In the genomic region with DNA sequence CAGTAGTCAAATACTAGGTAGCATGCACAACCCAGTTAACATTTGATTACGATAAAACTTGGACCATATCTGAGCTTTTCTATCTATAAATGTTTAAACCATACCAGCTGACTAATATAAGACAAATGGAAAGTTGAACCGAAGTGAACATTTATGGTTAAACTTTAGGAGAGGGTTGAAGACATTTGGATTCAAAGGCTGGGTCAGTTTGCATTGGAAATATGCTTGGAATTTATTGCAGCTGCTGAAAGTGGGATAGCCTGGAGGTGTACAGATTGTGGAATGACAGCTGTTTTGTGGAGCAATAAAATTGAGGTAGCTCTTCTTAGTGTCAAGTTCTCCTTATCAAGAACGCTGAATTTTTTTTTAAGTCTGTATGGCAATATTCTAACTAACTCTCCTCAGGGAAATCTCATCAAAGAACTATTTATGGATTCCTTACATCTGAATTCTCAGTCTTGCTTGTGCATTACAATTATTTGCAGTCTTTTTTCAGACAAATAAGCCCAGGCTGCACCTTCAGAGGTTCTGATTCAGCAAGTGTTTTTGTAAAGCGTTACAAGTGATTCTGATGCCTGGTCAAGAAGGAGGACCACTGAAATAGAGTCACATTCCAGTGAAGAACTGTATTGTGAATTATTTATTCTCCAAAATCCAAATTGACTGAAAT, we compare ENCODE assay signal across 13 cellular contexts.
A peak's percentile ranks its signal among the peaks of the same experiment; 100 is the strongest.
DNase-seq lines count a peak whose midpoint lies in the region; TF ChIP-seq lines count a peak whose summit lies in the region.
"Had no signal": no experiment of that assay in that cellular context is flagged by ENCODE, and none has a peak within 500 bp of the region (broad histone marks: within the 10 kb centered on the region; RNA-seq: fewer than 3 reads in every experiment).

No MANE protein-coding gene starts in this region.

- H3K4me1 ChIP-seq in effector memory CD4-positive, alpha-beta T cell (ENCODE audit: control insufficient read depth, insufficient read depth, low read length, poor library complexity, severe bottlenecking): no peaks in the 10 kb centered on the region
- H3K4me1 ChIP-seq: ascending aorta had no signal

- H3K4me3 ChIP-seq in fibroblast of villous mesenchyme (ENCODE audit: low read depth, low read length): no peak overlapping the region
- H3K4me3 ChIP-seq in effector memory CD4-positive, alpha-beta T cell (ENCODE audit: insufficient read depth, low read depth, low read length, poor library complexity, severe bottlenecking): no peak overlapping the region
- H3K4me3 ChIP-seq: ascending aorta had no signal

- DNase-seq in ELR (ENCODE audit: low read depth) (peak; percentile 54), M059J (ENCODE audit: low read depth) (peak; percentile 81), fibroblast of villous mesenchyme (ENCODE audit: low read depth) (peak; percentile 67), renal cortical epithelial cell (ENCODE audit: low read depth) (peak; percentile 91), NCI-H2196 treated with DMSO at 0.1 percent for 48 hours (lab: John Stamatoyannopoulos, UW; ENCODE audit: unreplicated experiment) (no peak), D341Med (ENCODE audit: low spot score) (no peak)
- no peak for DNase-seq in effector memory CD4-positive, alpha-beta T cell
- DNase-seq: activated gamma-delta T cell; CD4-positive, CD25-positive, alpha-beta regulatory T cell; Kasumi-1; NCI-H1436 treated with DMSO at 0.1 percent for 48 hours had no signal

- H3K27me3 ChIP-seq in effector memory CD4-positive, alpha-beta T cell (replicated peaks; ENCODE audit: control insufficient read depth, insufficient read depth, low read length, poor library complexity, severe bottlenecking): no peaks in the 10 kb centered on the region
- H3K27me3 ChIP-seq: ascending aorta had no signal

- no peaks in the 10 kb centered on the region for H3K36me3 ChIP-seq in effector memory CD4-positive, alpha-beta T cell (ENCODE audit: control insufficient read depth, insufficient read depth, low read length)
- H3K36me3 ChIP-seq: ascending aorta had no signal

- TF ChIP-seq CTCF in fibroblast of villous mesenchyme (IDR thresholded peaks at IDR 0.05; ENCODE audit: insufficient read depth, low read depth, low read length): no peak

- no peak overlapping the region for H3K27ac ChIP-seq in effector memory CD4-positive, alpha-beta T cell (ENCODE audit: insufficient read depth, low read length, poor library complexity, severe bottlenecking)
- H3K27ac ChIP-seq: ascending aorta, HL-60 had no signal

- no peaks in the 10 kb centered on the region for H3K9me3 ChIP-seq in effector memory CD4-positive, alpha-beta T cell (ENCODE audit: control insufficient read depth, low read length)
- H3K9me3 ChIP-seq: ascending aorta had no signal

Comparison
In these comparisons a context has a peak if more than half of its experiments do, and no peak if none do; other contexts are left out.
1. DNase-seq: peak in ELR (single experiment), M059J (single experiment), fibroblast of villous mesenchyme (single experiment) and renal cortical epithelial cell (single experiment); none in effector memory CD4-positive, alpha-beta T cell (0 of 3), NCI-H2196 treated with DMSO at 0.1 percent for 48 hours (single experiment) and D341Med (single experiment).